ENCODE assay signal across 11 cellular contexts in the genomic region with DNA sequence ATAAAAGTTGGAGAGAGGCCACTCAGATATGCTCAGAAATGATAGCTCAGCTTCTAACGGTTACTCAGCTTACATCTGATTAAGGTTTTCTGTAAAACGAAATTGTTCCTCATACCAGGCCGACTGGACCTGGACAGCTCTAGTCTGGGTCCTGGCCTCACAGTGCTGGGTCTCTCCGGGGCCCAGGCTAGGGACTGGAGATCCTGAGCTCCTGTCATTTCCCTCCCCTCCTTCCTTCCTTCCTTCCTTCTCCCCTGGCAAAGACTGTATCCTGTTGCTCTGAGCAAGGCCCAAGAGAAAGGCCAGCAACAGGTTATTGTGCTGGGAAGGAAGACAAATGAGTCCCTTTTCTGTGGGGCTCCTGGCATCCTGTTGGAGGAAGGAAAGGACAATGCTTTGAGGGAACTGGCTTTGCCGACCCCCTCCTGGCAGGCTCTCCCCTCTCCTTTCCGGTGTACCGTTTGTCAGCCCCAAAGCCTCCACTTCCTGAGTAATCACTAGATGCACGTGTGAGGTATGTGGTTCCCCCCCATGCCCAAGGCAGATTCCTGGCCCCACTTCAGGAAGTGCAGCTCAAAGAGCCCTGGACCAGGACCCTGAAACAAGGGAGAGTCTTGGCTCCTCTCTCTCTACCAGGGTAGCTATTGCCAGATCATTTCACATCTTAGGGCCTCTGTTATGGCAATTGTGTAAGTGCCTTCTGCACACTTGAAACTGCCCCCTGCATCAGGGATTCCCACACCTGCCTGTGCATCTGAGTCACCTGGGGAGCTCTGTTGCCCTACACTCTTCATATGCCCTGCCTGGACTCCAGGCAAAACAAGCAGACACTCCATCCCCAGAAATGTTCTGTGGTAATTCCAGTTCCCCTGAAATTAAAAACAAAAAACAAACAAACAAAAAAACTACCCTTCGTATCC.
A peak's percentile ranks its signal among the peaks of the same experiment; 100 is the strongest.
DNase-seq lines count a peak whose midpoint lies in the region; ATAC-seq and TF ChIP-seq lines count a peak whose summit lies in the region.
"Had no signal": no experiment of that assay in that cellular context is flagged by ENCODE, and none has a peak within 500 bp of the region (broad histone marks: within the 10 kb centered on the region; RNA-seq: fewer than 3 reads in every experiment).

No MANE protein-coding gene starts in this region.

- peak in 1 of 2 experiments; percentile 63; a peak in 1 of 4 replicates for TF ChIP-seq EP300 in SK-N-SH (IDR thresholded peaks at IDR 0.05; ENCODE audit: borderline replicate concordance in 1 of 2, low read depth in 1 of 2, low read length in 1 of 2)

- no peak overlapping the region for H3K27ac ChIP-seq in HEK293 (ENCODE audit: extremely low read depth, low read depth, low read length)
- peak overlapping the region in 1 of 2 experiments; percentile 66; a peak in 2 of 4 replicates for H3K27ac ChIP-seq in SK-N-SH (ENCODE audit: low read depth in 2 of 2, low read length in 1 of 2)
- peak overlapping the region; percentile 24 for H3K27ac ChIP-seq in foreskin keratinocyte
- no peak overlapping the region for H3K27ac ChIP-seq in psoas muscle

- no peak overlapping the region for H3K4me3 ChIP-seq in HEK293 (ENCODE audit: low read depth, low read length)
- H3K4me3 ChIP-seq in SK-N-SH (ENCODE audit: low read depth in 2 of 2, low read length in 1 of 2) = no peak overlapping the region
- H3K4me3 ChIP-seq in psoas muscle = no peak overlapping the region

- no peak overlapping the region for H3K27ac Mint-ChIP-seq in glutamatergic neuron (ENCODE audit: unreplicated experiment)
- H3K27ac Mint-ChIP-seq: activated B cell treated with CpG ODN at 0.5 μM for 24 hours; dendritic cell treated with granulocyte-macrophage colony-stimulating factor and Interleukin-4, amounts not matched to agents 40 ng/mL and 50 ng/mL, for 4 days had no signal

- POLR2A ChIA-PET in HEK293 (lab: Yijun Ruan, JAX) = interaction anchor here (0.6 to 1.4 kb wide), 2 partner anchors 19 to 68 kb away, joined by 3 to 5 read pairs; no protein-coding TSS in a partner anchor
- POLR2A ChIA-PET in SK-N-SH (lab: Yijun Ruan, JAX) = no interaction called here

- H3K27me3 ChIP-seq in SK-N-SH (ENCODE audit: insufficient read depth) (no peaks in the 10 kb centered on the region), foreskin keratinocyte (no peaks in the 10 kb centered on the region), psoas muscle (ENCODE audit: insufficient read depth in 3 of 3, low read length in 2 of 3) (no peaks in the 10 kb centered on the region)

- H3K4me1 ChIP-seq in HEK293 (ENCODE audit: control insufficient read depth, insufficient read depth, low read length) (peaks cover 10% of the 10 kb centered on the region), SK-N-SH (ENCODE audit: control insufficient read depth in 1 of 2, insufficient read depth in 2 of 2, low read depth in 1 of 2, low read length in 1 of 2) (peaks cover 5 to 23% of the 10 kb centered on the region in 2 experiments; a peak in 3 of 4 replicates), foreskin keratinocyte (peaks cover 28% of the 10 kb centered on the region), psoas muscle (peaks cover 12% of the 10 kb centered on the region)

- H3K9me3 Mint-ChIP-seq in glutamatergic neuron (ENCODE audit: unreplicated experiment) = no peaks in the 10 kb centered on the region

- H3K36me3 Mint-ChIP-seq in glutamatergic neuron (ENCODE audit: unreplicated experiment) = peaks cover under 1% of the 10 kb centered on the region

- TF ChIP-seq CTCF in HEK293 (tag by site-specific recombination; IDR thresholded peaks at IDR 0.05) (no peak), SK-N-SH (IDR thresholded peaks at IDR 0.05) (no peak), foreskin keratinocyte (conservative IDR thresholded peaks at IDR 0.05) (no peak), psoas muscle (IDR thresholded peaks at IDR 0.05) (no peak), glutamatergic neuron (IDR thresholded peaks at IDR 0.05; ENCODE audit: partially characterized antibody, unreplicated experiment) (no peak)

- no peaks in the 10 kb centered on the region for H3K9me2 ChIP-seq in SK-N-SH

- no peaks in the 10 kb centered on the region for H3K4me1 Mint-ChIP-seq in glutamatergic neuron (ENCODE audit: low read depth, unreplicated experiment)

- intact Hi-C loops in psoas muscle (cut with DNase I) = no loop called here

- H3F3A ChIP-seq in SK-N-SH (replicated peaks; ENCODE audit: insufficient read depth) = peaks cover 9% of the 10 kb centered on the region

- peaks cover 2% of the 10 kb centered on the region for H3K27me3 Mint-ChIP-seq in glutamatergic neuron (ENCODE audit: unreplicated experiment)

- H4K20me1 ChIP-seq in SK-N-SH (ENCODE audit: insufficient read depth) = no peaks in the 10 kb centered on the region

- H3K4me2 ChIP-seq in SK-N-SH = peak overlapping the region; percentile 20; the same call in 1 of the 2 replicates

- no peaks in the 10 kb centered on the region for H3K9me3 ChIP-seq in HEK293 (ENCODE audit: control insufficient read depth, insufficient read depth, low read depth, low read length)
- peaks cover 7% of the 10 kb centered on the region; the same call in 1 of the 2 replicates for H3K9me3 ChIP-seq in SK-N-SH
- no peaks in the 10 kb centered on the region for H3K9me3 ChIP-seq in psoas muscle

- H2AFZ ChIP-seq in SK-N-SH (ENCODE audit: low read depth) = peak overlapping the region; percentile 71

- TF ChIP-seq RAD21 in SK-N-SH (IDR thresholded peaks at IDR 0.05; ENCODE audit: low read length) = no peak

- H3K9ac ChIP-seq in SK-N-SH = peak overlapping the region; percentile 12; the same call in 1 of the 2 replicates

- H3K4me3 Mint-ChIP-seq in glutamatergic neuron (ENCODE audit: unreplicated experiment) = no peak overlapping the region
- H3K4me3 Mint-ChIP-seq: activated B cell treated with CpG ODN at 0.5 μM for 24 hours; dendritic cell treated with granulocyte-macrophage colony-stimulating factor and Interleukin-4, amounts not matched to agents 40 ng/mL and 50 ng/mL, for 4 days had no signal

- WGBS in SK-N-SH (ENCODE audit: low lambda C conversion rate) = 36% methylated on average over 7 of the region's 9 CpGs
- 37 to 49% (median 40%) methylated on average over 9 of the region's 9 CpGs for WGBS in psoas muscle, 3 donors

- H3K79me2 ChIP-seq in SK-N-SH (ENCODE audit: insufficient read depth) = no peaks in the 10 kb centered on the region

- H3K36me3 ChIP-seq in HEK293 (ENCODE audit: control insufficient read depth in 2 of 2, insufficient read depth in 1 of 2, low read length in 2 of 2) = no peaks in the 10 kb centered on the region
- H3K36me3 ChIP-seq in SK-N-SH (replicated peaks in 1 of 2; ENCODE audit: control insufficient read depth in 1 of 2, insufficient read depth in 2 of 2, low read length in 1 of 2) = no peaks in the 10 kb centered on the region
- H3K36me3 ChIP-seq in psoas muscle (ENCODE audit: insufficient read depth in 1 of 2, low read depth in 1 of 2) = no peaks in the 10 kb centered on the region

- DNase-seq in SK-N-SH = no peak
- peak in 1 of 2 donors; percentile 57 for DNase-seq in foreskin keratinocyte
- DNase-seq in psoas muscle = peak in 1 of 2 donors; percentile 30
- no peak for DNase-seq in glutamatergic neuron
- DNase-seq in activated CD4-positive, CD25-positive, alpha-beta regulatory T cell treated with anti-CD3 and anti-CD28 coated beads, Interleukin-2, amount 50 U/mL, for 72 hours = no peak
- no peak for DNase-seq in NCI-H748 treated with DMSO at 0.1 percent for 48 hours (lab: John Stamatoyannopoulos, UW)
- no peak for DNase-seq in mesenteric fat pad (ENCODE audit: low spot score)
- DNase-seq: activated B cell treated with CpG ODN at 0.5 μM for 24 hours, NCI-H1694 had no signal

- ATAC-seq in foreskin keratinocyte (peak; percentile 86), psoas muscle (peak in 3 of 4 donors; percentile 50 to 67 (median 62))

- CTCF ChIA-PET in HEK293 (lab: Yijun Ruan, JAX) = interaction anchor here (1.0 kb wide), 2 partner anchors 20 to 206 kb away, joined by 4 read pairs; no protein-coding TSS in a partner anchor
- CTCF ChIA-PET in SK-N-SH (lab: Yijun Ruan, JAX) = interaction anchor here (0.7 to 1.5 kb wide), 2 partner anchors 13 to 615 kb away, joined by 3 to 4 read pairs; no protein-coding TSS in a partner anchor

TF ChIP-seq in HEK293, 187 proteins besides CTCF, POLR2A, EP300 and RAD21 (continues in another document):
- TF ChIP-seq, protein P1, sequence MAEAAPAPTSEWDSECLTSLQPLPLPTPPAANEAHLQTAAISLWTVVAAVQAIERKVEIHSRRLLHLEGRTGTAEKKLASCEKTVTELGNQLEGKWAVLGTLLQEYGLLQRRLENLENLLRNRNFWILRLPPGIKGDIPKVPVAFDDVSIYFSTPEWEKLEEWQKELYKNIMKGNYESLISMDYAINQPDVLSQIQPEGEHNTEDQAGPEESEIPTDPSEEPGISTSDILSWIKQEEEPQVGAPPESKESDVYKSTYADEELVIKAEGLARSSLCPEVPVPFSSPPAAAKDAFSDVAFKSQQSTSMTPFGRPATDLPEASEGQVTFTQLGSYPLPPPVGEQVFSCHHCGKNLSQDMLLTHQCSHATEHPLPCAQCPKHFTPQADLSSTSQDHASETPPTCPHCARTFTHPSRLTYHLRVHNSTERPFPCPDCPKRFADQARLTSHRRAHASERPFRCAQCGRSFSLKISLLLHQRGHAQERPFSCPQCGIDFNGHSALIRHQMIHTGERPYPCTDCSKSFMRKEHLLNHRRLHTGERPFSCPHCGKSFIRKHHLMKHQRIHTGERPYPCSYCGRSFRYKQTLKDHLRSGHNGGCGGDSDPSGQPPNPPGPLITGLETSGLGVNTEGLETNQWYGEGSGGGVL (tag by site-specific recombination; IDR thresholded peaks at IDR 0.05) = peak; percentile 49; the same call in 1 of the 2 replicates
- TF ChIP-seq ZNF157 (tag by site-specific recombination; IDR thresholded peaks at IDR 0.05) (no peak), ZNF133 (tag by site-specific recombination; IDR thresholded peaks at IDR 0.05) (no peak)

TF ChIP-seq in SK-N-SH, 30 proteins besides CTCF, POLR2A, EP300 and RAD21:
- TF ChIP-seq RCOR1 (IDR thresholded peaks at IDR 0.05; ENCODE audit: low read length) (no peak), TEAD4 (IDR thresholded peaks at IDR 0.05; ENCODE audit: borderline replicate concordance, insufficient read depth) (0 out of 2 replicates have a peak, but pooled peaks have one; percentile 36), TCF12 (IDR thresholded peaks at IDR 0.05) (peak; percentile 55)
- TF ChIP-seq, protein P2, sequence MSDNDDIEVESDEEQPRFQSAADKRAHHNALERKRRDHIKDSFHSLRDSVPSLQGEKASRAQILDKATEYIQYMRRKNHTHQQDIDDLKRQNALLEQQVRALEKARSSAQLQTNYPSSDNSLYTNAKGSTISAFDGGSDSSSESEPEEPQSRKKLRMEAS (IDR thresholded peaks at IDR 0.05; ENCODE audit: low read depth) = peak; percentile 56; the same call in 1 of the 2 replicates
